In genomic region chr1:112674986-112675727, GRCh38 we compare ENCODE assay signal across 8 cellular contexts. TPM values are rescaled to one million over a fixed set of nuclear protein-coding genes. Genes with fewer than 3 reads are reported as not detected.
DNase-seq lines count a peak whose midpoint lies in the region; ATAC-seq and TF ChIP-seq lines count a peak whose summit lies in the region.

No MANE protein-coding gene starts in this region.

- no peaks in the 10 kb centered on the region for H3K27me3 Mint-ChIP-seq in natural killer cell (ENCODE audit: low read depth in 2 of 2)

- peaks cover 16% of the 10 kb centered on the region for H3K36me3 Mint-ChIP-seq in natural killer cell

- H3K4me3 ChIP-seq in esophagus (ENCODE audit: low read depth in 1 of 2, low read length in 2 of 2) (peak overlapping the region; percentile 85 to 93), thoracic aorta (peak overlapping the region; percentile 95)

- H3K27ac Mint-ChIP-seq in natural killer cell: peak overlapping the region; percentile 95 to 98

- peak; percentile 25 for ATAC-seq in HG02840 (IDR thresholded peaks at IDR 0.05; ENCODE audit: low FRiP score, unreplicated experiment)
- peak; percentile 56 to 65 (median 62) for ATAC-seq in natural killer cell
- no peak for ATAC-seq in thoracic aorta (ENCODE audit: insufficient number of reproducible peaks, low FRiP score, low read depth)

- TF ChIP-seq CTCF in natural killer cell (IDR thresholded peaks at IDR 0.05) (no peak), thoracic aorta (IDR thresholded peaks at IDR 0.05) (no peak)

- H3K27ac ChIP-seq in esophagus (ENCODE audit: low read depth in 2 of 2, low read length in 1 of 2): peak overlapping the region; percentile 90 to 93
- H3K27ac ChIP-seq in thoracic aorta: peak overlapping the region; percentile 75 to 86

- 0 to 1% methylated on average over 55 to 68 of the region's 68 CpGs for WGBS in esophagus, 2 donors

- H3K4me1 ChIP-seq in esophagus (ENCODE audit: control insufficient read depth in 2 of 2, insufficient read depth in 2 of 2, low read length in 1 of 2) (no peaks in the 10 kb centered on the region), thoracic aorta (ENCODE audit: control insufficient read depth in 1 of 2, low read depth in 2 of 2) (peaks cover 11 to 24% of the 10 kb centered on the region in 2 donors)

- H3K4me1 Mint-ChIP-seq in natural killer cell: peaks cover 54 to 63% of the 10 kb centered on the region in 2 donors

- H3K27me3 ChIP-seq in esophagus (ENCODE audit: control insufficient read depth in 1 of 2, insufficient read depth in 2 of 2, low read length in 2 of 2) (no peaks in the 10 kb centered on the region), thoracic aorta (replicated peaks; ENCODE audit: insufficient read depth) (no peaks in the 10 kb centered on the region)

- H3K36me3 ChIP-seq in esophagus (ENCODE audit: control insufficient read depth in 2 of 2, insufficient read depth in 2 of 2, low read length in 1 of 2) (no peaks in the 10 kb centered on the region), thoracic aorta (no peaks in the 10 kb centered on the region)

- H3K9me3 ChIP-seq in esophagus (ENCODE audit: control insufficient read depth in 2 of 2, insufficient read depth in 1 of 2, low read depth in 1 of 2, low read length in 1 of 2) (no peaks in the 10 kb centered on the region), thoracic aorta (no peaks in the 10 kb centered on the region)

- intact Hi-C loops in natural killer cell (cut with micrococcal nuclease): loop anchor here (1.0 to 2.0 kb wide), 2 partner anchors 30 to 56 kb away; partner anchors contain the start of genes CAPZA1 and ST7L

- H3K9me3 Mint-ChIP-seq in natural killer cell: no peaks in the 10 kb centered on the region

- peak; percentile 74 for DNase-seq in DMS 273 (lab: John Stamatoyannopoulos, UW; ENCODE audit: unreplicated experiment)
- no peak for DNase-seq in DMS 273 treated with DMSO at 0.1 percent for 48 hours (lab: John Stamatoyannopoulos, UW)
- peak; percentile 30 for DNase-seq in NCI-H2171 treated with DMSO at 0.1 percent for 48 hours (lab: John Stamatoyannopoulos, UW)
- DNase-seq in activated T-cell treated with anti-CD3 and anti-CD28 coated beads for 24 hours (ENCODE audit: low read depth): peak; percentile 16
- DNase-seq in natural killer cell: no peak
- no peak for DNase-seq in thoracic aorta (ENCODE audit: low spot score)

- peak overlapping the region; percentile 97 for H3K4me3 Mint-ChIP-seq in natural killer cell

RNA-seq across cellular contexts. Expression of gene MOV10, which starts 0.7 kb away (rescaled TPM):
- 10 to 100 TPM; 43.2 to 67.6 TPM for polyA plus RNA-seq in esophagus
- total RNA-seq in natural killer cell: 100 to 1,000 TPM in 2 of 3 donors, 10 to 100 TPM in 1; 87.9 to 124 (median 119) TPM
- total RNA-seq in thoracic aorta: 10 to 100 TPM; 28.3 to 31.9 TPM

RNA-seq across cellular contexts. Expression of gene RHOC, which starts 31.8 kb away (rescaled TPM):
- 10 to 100 TPM; 53.0 to 89.5 TPM for polyA plus RNA-seq in esophagus
- total RNA-seq in natural killer cell: 100 to 1,000 TPM; 161 to 199 (median 195) TPM
- total RNA-seq in thoracic aorta: 100 to 1,000 TPM; 297 to 378 TPM

RNA-seq across cellular contexts. Expression of gene PPM1J, which starts 40.0 kb away (rescaled TPM):
- 1 to 10 TPM; 2.8 to 3.5 TPM for polyA plus RNA-seq in esophagus
- total RNA-seq in natural killer cell (under 1 TPM in 1 of 3 donors, not detected in 2; 0.26 TPM), thoracic aorta (1 to 10 TPM; 2.3 to 2.7 TPM)

RNA-seq across cellular contexts. Expression of gene CAPZA1, which starts 55.5 kb away (rescaled TPM):
- 100 to 1,000 TPM in 1 of 2 donors, 10 to 100 TPM in 1; 88.1 to 115 TPM for polyA plus RNA-seq in esophagus
- total RNA-seq in natural killer cell: 100 to 1,000 TPM; 231 to 244 (median 233) TPM
- total RNA-seq in thoracic aorta: 100 to 1,000 TPM in 1 of 2 donors, 10 to 100 TPM in 1; 87.3 to 144 TPM

RNA-seq across cellular contexts. Expression of gene ST7L, which starts 56.2 kb away (rescaled TPM):
- polyA plus RNA-seq in esophagus: 10 to 100 TPM in 1 of 2 donors, 1 to 10 TPM in 1; 8.9 to 12.0 TPM
- total RNA-seq in natural killer cell: 10 to 100 TPM; 23.5 to 32.3 (median 30.1) TPM
- total RNA-seq in thoracic aorta: 10 to 100 TPM; 20.3 to 32.2 TPM

Comparison
In these comparisons a context has a peak if more than half of its experiments do, and no peak if none do; other contexts are left out.
1. DNase-seq: peak in DMS 273 (single experiment), NCI-H2171 treated with DMSO at 0.1 percent for 48 hours (single experiment) and activated T-cell treated with anti-CD3 and anti-CD28 coated beads for 24 hours (single experiment); none in DMS 273 treated with DMSO at 0.1 percent for 48 hours (single experiment), natural killer cell (single experiment) and thoracic aorta (single experiment).